In genomic region chr10:75398630-75399460, GRCh38 we compare ENCODE assay signal across 9 cellular contexts. TPM values are rescaled to one million over a fixed set of nuclear protein-coding genes. Genes with fewer than 3 reads are reported as not detected.
A peak's percentile ranks its signal among the peaks of the same experiment; 100 is the strongest.
DNase-seq lines count a peak whose midpoint lies in the region; ATAC-seq and TF ChIP-seq lines count a peak whose summit lies in the region.
"Had no signal": no experiment of that assay in that cellular context is flagged by ENCODE, and none has a peak within 500 bp of the region (broad histone marks: within the 10 kb centered on the region; RNA-seq: fewer than 3 reads in every experiment).

No MANE protein-coding gene starts in this region.

- peak overlapping the region; percentile 87 to 100 (median 97) for H3K4me3 Mint-ChIP-seq in nephron
- H3K4me3 Mint-ChIP-seq: activated CD8-positive, alpha-beta T cell treated with anti-CD3 and anti-CD28 coated beads for 36 hours had no signal

- peak overlapping the region; percentile 96 to 98 (median 98) for H3K27ac Mint-ChIP-seq in nephron
- H3K27ac Mint-ChIP-seq: activated CD8-positive, alpha-beta T cell treated with anti-CD3 and anti-CD28 coated beads for 36 hours had no signal

- peaks cover 40% of the 10 kb centered on the region for H3K36me3 Mint-ChIP-seq in nephron (ENCODE audit: low read depth)

- peak; percentile 21 for DNase-seq in NCI-H526 treated with DMSO at 0.1 percent for 48 hours (lab: John Stamatoyannopoulos, UW)
- peak; percentile 41 for DNase-seq in fibroblast of gingiva (ENCODE audit: low read depth)
- DNase-seq in omental fat pad (ENCODE audit: low spot score) = no peak
- DNase-seq in activated effector memory CD4-positive, alpha-beta T cell treated with Interleukin-2 at 50 U/mL for 16 hours = no peak

- no peaks in the 10 kb centered on the region for H3K9me3 Mint-ChIP-seq in nephron
- H3K9me3 Mint-ChIP-seq: activated CD8-positive, alpha-beta T cell treated with anti-CD3 and anti-CD28 coated beads for 36 hours had no signal

- no peak for ATAC-seq in omental fat pad (ENCODE audit: low FRiP score)
- ATAC-seq in GM19452 (IDR thresholded peaks at IDR 0.05; ENCODE audit: unreplicated experiment) = no peak
- ATAC-seq in GM21717 (IDR thresholded peaks at IDR 0.05; ENCODE audit: unreplicated experiment) = no peak

- no peak for TF ChIP-seq CTCF in 22Rv1 (IDR thresholded peaks at IDR 0.05)
- TF ChIP-seq CTCF in nephron (IDR thresholded peaks at IDR 0.05; ENCODE audit: unreplicated experiment in 3 of 3) = no peak
- TF ChIP-seq CTCF in omental fat pad (IDR thresholded peaks at IDR 0.05) = no peak

- H3K27ac ChIP-seq in 22Rv1 = peak overlapping the region; percentile 100

- peaks cover 21% of the 10 kb centered on the region for H3K4me1 Mint-ChIP-seq in nephron

- peaks cover 26% of the 10 kb centered on the region for H3K27me3 Mint-ChIP-seq in nephron (ENCODE audit: low read depth)

RNA-seq across cellular contexts. Expression of gene ZNF503, which starts 2.7 kb away (rescaled TPM):
- total RNA-seq in omental fat pad = 10 to 100 TPM in 2 of 4 donors, 1 to 10 TPM in 2; 8.0 to 19.8 (median 11.2) TPM

RNA-seq across cellular contexts. Expression of gene LRMDA, which starts 32.6 kb away (rescaled TPM):
- total RNA-seq in omental fat pad = 10 to 100 TPM; 12.0 to 15.9 (median 13.9) TPM
- total RNA-seq: activated CD8-positive, alpha-beta T cell treated with anti-CD3 and anti-CD28 coated beads for 36 hours had no signal

Comparison
In these comparisons a context has a peak if more than half of its experiments do, and no peak if none do; other contexts are left out.
1. DNase-seq: peak in NCI-H526 treated with DMSO at 0.1 percent for 48 hours (single experiment) and fibroblast of gingiva (single experiment); none in omental fat pad (single experiment) and activated effector memory CD4-positive, alpha-beta T cell treated with Interleukin-2 at 50 U/mL for 16 hours (single experiment).